ENCODE assay signal across 8 cellular contexts in genomic region chr14:100213956-100214767, GRCh38. TPM values are rescaled to one million over a fixed set of nuclear protein-coding genes. Genes with fewer than 3 reads are reported as not detected.
DNase-seq lines count a peak whose midpoint lies in the region; ATAC-seq lines count a peak whose summit lies in the region.

No MANE protein-coding gene starts in this region.

- no peaks in the 10 kb centered on the region for H3K9me3 Mint-ChIP-seq in CD4-positive, CD25-positive, alpha-beta regulatory T cell
- H3K9me3 Mint-ChIP-seq in activated CD4-positive, alpha-beta memory T cell treated with anti-CD3 and anti-CD28 coated beads, Interleukin-2, amount 10 ng/mL, durations not matched to agents 7 days and 5 days = no peaks in the 10 kb centered on the region
- H3K9me3 Mint-ChIP-seq in memory B cell = no peaks in the 10 kb centered on the region

- H3K4me1 ChIP-seq in CD4-positive, CD25-positive, alpha-beta regulatory T cell (ENCODE audit: control insufficient read depth, insufficient read depth, low read length, poor library complexity, severe bottlenecking) = peaks cover 22% of the 10 kb centered on the region

- H3K36me3 ChIP-seq in CD4-positive, CD25-positive, alpha-beta regulatory T cell (ENCODE audit: control insufficient read depth, insufficient read depth, low read length) = no peaks in the 10 kb centered on the region

- H3K27me3 Mint-ChIP-seq in CD4-positive, CD25-positive, alpha-beta regulatory T cell = peaks cover 4% of the 10 kb centered on the region
- no peaks in the 10 kb centered on the region for H3K27me3 Mint-ChIP-seq in activated CD4-positive, alpha-beta memory T cell treated with anti-CD3 and anti-CD28 coated beads, Interleukin-2, amount 10 ng/mL, durations not matched to agents 7 days and 5 days
- no peaks in the 10 kb centered on the region for H3K27me3 Mint-ChIP-seq in memory B cell

- H3K27ac Mint-ChIP-seq in CD4-positive, CD25-positive, alpha-beta regulatory T cell = peak overlapping the region; percentile 83 to 94 (median 94)
- peak overlapping the region; percentile 78 for H3K27ac Mint-ChIP-seq in activated CD4-positive, alpha-beta memory T cell treated with anti-CD3 and anti-CD28 coated beads, Interleukin-2, amount 10 ng/mL, durations not matched to agents 7 days and 5 days
- H3K27ac Mint-ChIP-seq in memory B cell = peak overlapping the region; percentile 75

- H3K27ac ChIP-seq in CD4-positive, CD25-positive, alpha-beta regulatory T cell (ENCODE audit: insufficient read depth, low read length, poor library complexity, severe bottlenecking) = peak overlapping the region; percentile 89

- peak overlapping the region; percentile 63 for H3K4me3 ChIP-seq in CD4-positive, CD25-positive, alpha-beta regulatory T cell (ENCODE audit: low read depth, low read length)

- H3K36me3 Mint-ChIP-seq in CD4-positive, CD25-positive, alpha-beta regulatory T cell = no peaks in the 10 kb centered on the region
- no peaks in the 10 kb centered on the region for H3K36me3 Mint-ChIP-seq in activated CD4-positive, alpha-beta memory T cell treated with anti-CD3 and anti-CD28 coated beads, Interleukin-2, amount 10 ng/mL, durations not matched to agents 7 days and 5 days (ENCODE audit: low read depth)
- H3K36me3 Mint-ChIP-seq in memory B cell = no peaks in the 10 kb centered on the region

- peak; percentile 89 to 94 (median 91) for DNase-seq in CD4-positive, CD25-positive, alpha-beta regulatory T cell
- DNase-seq in NCI-H748 treated with DMSO at 0.1 percent for 48 hours (lab: John Stamatoyannopoulos, UW) = peak; percentile 94
- peak; percentile 93 for DNase-seq in activated CD4-positive, alpha-beta memory T cell treated with anti-CD3 and anti-CD28 coated beads, Interleukin-2, amount 10 ng/mL, durations not matched to agents 7 days and 5 days
- peak; percentile 86 for DNase-seq in effector CD8-positive, alpha-beta T cell (lab: John Stamatoyannopoulos, UW)
- peak; percentile 81 to 83 for DNase-seq in memory B cell (ENCODE audit: low spot score in 2 of 2)
- DNase-seq in stimulated activated CD8-positive, alpha-beta memory T cell treated with anti-CD3 and anti-CD28 coated beads, Interleukin-12 subunit alpha, Interleukin-12 subunit beta, amount 100 ng/mL, for 4 hours (ENCODE audit: low read depth) = peak; percentile 90

- peaks cover 0 to 31% (median 15%) of the 10 kb centered on the region in 4 donors for H3K4me1 Mint-ChIP-seq in CD4-positive, CD25-positive, alpha-beta regulatory T cell
- peaks cover 23% of the 10 kb centered on the region for H3K4me1 Mint-ChIP-seq in activated CD4-positive, alpha-beta memory T cell treated with anti-CD3 and anti-CD28 coated beads, Interleukin-2, amount 10 ng/mL, durations not matched to agents 7 days and 5 days
- peaks cover 2% of the 10 kb centered on the region for H3K4me1 Mint-ChIP-seq in memory B cell

- no peaks in the 10 kb centered on the region for H3K9me3 ChIP-seq in CD4-positive, CD25-positive, alpha-beta regulatory T cell (ENCODE audit: control insufficient read depth in 2 of 2, low read length in 2 of 2)

- H3K4me3 Mint-ChIP-seq in CD4-positive, CD25-positive, alpha-beta regulatory T cell = peak overlapping the region; percentile 82 to 89 (median 87)
- H3K4me3 Mint-ChIP-seq in activated CD4-positive, alpha-beta memory T cell treated with anti-CD3 and anti-CD28 coated beads, Interleukin-2, amount 10 ng/mL, durations not matched to agents 7 days and 5 days = peak overlapping the region; percentile 65
- H3K4me3 Mint-ChIP-seq in memory B cell = peak overlapping the region; percentile 84

- peak; percentile 94 to 96 for ATAC-seq in CD4-positive, CD25-positive, alpha-beta regulatory T cell (ENCODE audit: low read depth in 2 of 2)
- ATAC-seq in GM19452 (IDR thresholded peaks at IDR 0.05; ENCODE audit: unreplicated experiment) (peak; percentile 92), HG03565 (IDR thresholded peaks at IDR 0.05; ENCODE audit: unreplicated experiment) (peak; percentile 85), memory B cell (ENCODE audit: low read depth) (peak; percentile 96)

- CTCF ChIA-PET in activated CD4-positive, alpha-beta memory T cell treated with anti-CD3 and anti-CD28 coated beads, Interleukin-2, amount 10 ng/mL, durations not matched to agents 7 days and 5 days (lab: Charles Lee) = interaction anchor here (1.0 to 3.4 kb wide), 10 partner anchors 8 to 432 kb away, joined by 3 to 36 read pairs (median 6); partner anchors contain the start of gene EVL

- POLR2A ChIA-PET in activated CD4-positive, alpha-beta memory T cell treated with anti-CD3 and anti-CD28 coated beads, Interleukin-2, amount 10 ng/mL, durations not matched to agents 7 days and 5 days (lab: Charles Lee) = interaction anchor here (0.5 to 5.2 kb wide), 9 partner anchors 9 to 161 kb away, joined by 3 to 72 read pairs (median 14); partner anchors contain the start of gene EVL

- H3K27me3 ChIP-seq in CD4-positive, CD25-positive, alpha-beta regulatory T cell (ENCODE audit: control insufficient read depth, insufficient read depth, low read length) = no peaks in the 10 kb centered on the region

RNA-seq across cellular contexts. Expression of gene YY1, which starts 24.8 kb away (rescaled TPM):
- 79.4 TPM for total RNA-seq in CD4-positive, CD25-positive, alpha-beta regulatory T cell
- 10 to 100 TPM; 16.4 to 21.9 (median 19.0) TPM for polyA plus RNA-seq in CD4-positive, CD25-positive, alpha-beta regulatory T cell
- 10 to 100 TPM; 94.0 to 95.6 TPM for total RNA-seq in activated CD4-positive, alpha-beta memory T cell treated with anti-CD3 and anti-CD28 coated beads, Interleukin-2, amount 10 ng/mL, durations not matched to agents 7 days and 5 days

RNA-seq across cellular contexts. Expression of gene DEGS2, which starts 54.7 kb away (rescaled TPM):
- total RNA-seq in CD4-positive, CD25-positive, alpha-beta regulatory T cell = not detected
- polyA plus RNA-seq in CD4-positive, CD25-positive, alpha-beta regulatory T cell = under 1 TPM; 0.09 to 0.35 (median 0.17) TPM
- total RNA-seq in activated CD4-positive, alpha-beta memory T cell treated with anti-CD3 and anti-CD28 coated beads, Interleukin-2, amount 10 ng/mL, durations not matched to agents 7 days and 5 days = under 1 TPM; 0.20 to 0.25 TPM

Comparison
In these comparisons a context has a peak if more than half of its experiments do, and no peak if none do; other contexts are left out.
1. Peak in every context shown above with its lines: DNase-seq, ATAC-seq, H3K4me3 ChIP-seq and H3K27ac ChIP-seq.